In the genomic region with DNA sequence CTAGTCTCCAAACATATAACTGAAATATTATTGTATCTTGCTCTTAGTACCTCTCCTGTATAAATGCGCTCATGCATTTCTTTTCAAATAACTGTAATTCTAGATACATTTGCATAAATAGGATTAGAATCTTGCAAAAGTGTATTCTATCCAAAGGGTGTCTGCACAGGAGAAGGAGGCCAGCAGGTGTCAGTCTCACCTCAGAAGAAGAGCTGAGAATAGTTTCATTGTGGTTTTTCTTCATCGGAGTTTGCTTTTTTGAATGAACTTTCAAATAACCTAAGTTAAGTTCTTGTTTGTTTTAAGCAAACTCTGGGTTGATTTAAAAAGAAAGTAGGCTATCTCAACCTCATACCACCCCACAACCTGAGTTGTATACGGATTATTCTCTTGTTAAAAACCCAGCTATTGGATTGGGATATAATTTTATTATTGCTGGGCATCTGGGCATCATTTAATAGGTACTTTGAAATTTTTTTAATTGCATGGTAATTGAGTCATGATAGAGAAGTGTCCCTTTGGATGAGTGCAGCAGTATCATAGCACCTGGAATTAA, we compare ENCODE assay signal across 8 cellular contexts.
A peak's percentile ranks its signal among the peaks of the same experiment; 100 is the strongest.
DNase-seq lines count a peak whose midpoint lies in the region; ATAC-seq, FAIRE-seq and TF ChIP-seq lines count a peak whose summit lies in the region.

No MANE protein-coding gene starts in this region.

- no peak for TF ChIP-seq POLR2A in GM12892 (IDR thresholded peaks at IDR 0.05; ENCODE audit: low read depth, low read length)

- DNase-seq in NCI-H2196 (lab: John Stamatoyannopoulos, UW; ENCODE audit: unreplicated experiment): peak; percentile 16
- DNase-seq in NCI-H2196 treated with DMSO at 0.1 percent for 48 hours (lab: John Stamatoyannopoulos, UW; ENCODE audit: unreplicated experiment): no peak
- peak; percentile 91 for DNase-seq in NCI-H510A treated with DMSO at 0.1 percent for 48 hours (lab: John Stamatoyannopoulos, UW)
- peak; percentile 56 for DNase-seq in bronchial epithelial cell (ENCODE audit: low read depth)
- DNase-seq in left lobe of liver (ENCODE audit: low spot score): peak; percentile 62
- no peak for DNase-seq in putamen (ENCODE audit: low spot score)
- no peak for DNase-seq in GM12892 (ENCODE audit: insufficient read length)

- TF ChIP-seq CTCF in bronchial epithelial cell (IDR thresholded peaks at IDR 0.05; ENCODE audit: insufficient read depth, low read length, severe bottlenecking): peak; percentile 73

- no peaks in the 10 kb centered on the region for H3K27me3 ChIP-seq in bronchial epithelial cell (ENCODE audit: control insufficient read depth, insufficient read depth, low read length)

- FAIRE-seq in bronchial epithelial cell (lab: Jason Lieb, UNC) (no peak), GM12892 (lab: Jason Lieb, UNC) (no peak)

- ATAC-seq in HG02642 (IDR thresholded peaks at IDR 0.05; ENCODE audit: poor library complexity, unreplicated experiment) (peak; percentile 76), left lobe of liver (peak; percentile 95)

- H3K36me3 ChIP-seq in bronchial epithelial cell (ENCODE audit: control insufficient read depth, insufficient read depth, low read length): no peaks in the 10 kb centered on the region

- no peak overlapping the region for H3K4me3 ChIP-seq in bronchial epithelial cell (ENCODE audit: low read depth, low read length)

Comparison
In these comparisons a context has a peak if more than half of its experiments do, and no peak if none do; other contexts are left out.
1. DNase-seq: peak in NCI-H2196 (single experiment), NCI-H510A treated with DMSO at 0.1 percent for 48 hours (single experiment), bronchial epithelial cell (single experiment) and left lobe of liver (single experiment); none in NCI-H2196 treated with DMSO at 0.1 percent for 48 hours (single experiment), putamen (single experiment) and GM12892 (single experiment).